In the genomic region with DNA sequence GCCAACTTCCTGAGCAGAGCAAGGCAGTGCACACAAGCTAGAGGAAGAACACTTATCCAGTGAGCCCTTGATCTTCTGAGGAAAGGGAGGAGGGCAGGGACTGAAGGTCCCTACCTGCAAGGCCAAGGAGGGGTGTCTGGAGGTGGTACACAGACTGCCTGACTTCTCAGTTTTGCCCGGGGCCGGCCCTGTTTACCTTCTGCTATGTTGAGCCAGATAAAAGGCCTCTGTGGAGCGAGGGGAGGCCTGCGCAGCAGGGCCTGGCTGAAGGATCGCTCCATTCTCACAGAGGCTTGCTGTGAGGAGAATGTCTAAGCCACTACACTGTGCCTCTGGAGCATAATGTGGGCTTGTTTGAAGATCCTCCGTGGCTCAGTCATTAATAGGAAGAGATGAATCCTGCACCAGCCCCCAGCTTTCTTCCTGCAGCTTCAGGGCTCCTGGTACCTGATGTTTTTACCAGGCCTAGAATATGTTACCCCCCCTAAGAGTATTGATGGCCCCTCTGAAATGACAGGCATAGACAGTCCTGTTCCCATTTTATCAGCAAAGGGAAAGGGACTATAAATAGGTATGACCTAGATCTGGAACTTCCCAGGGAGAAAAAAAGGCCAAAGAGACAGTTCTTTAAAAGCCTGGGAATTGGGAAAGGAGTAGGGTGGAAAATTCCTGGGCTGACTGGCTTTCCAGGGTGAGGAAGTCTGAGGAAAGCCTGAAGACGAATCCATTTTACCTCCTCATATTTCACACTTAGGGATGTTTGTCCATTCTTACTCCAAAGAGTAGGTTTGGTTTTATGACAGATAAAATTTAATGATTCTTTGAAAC, we compare ENCODE assay signal across 10 cellular contexts. TPM values are rescaled to one million over a fixed set of nuclear protein-coding genes. Genes with fewer than 3 reads are reported as not detected.
A peak's percentile ranks its signal among the peaks of the same experiment; 100 is the strongest.
DNase-seq lines count a peak whose midpoint lies in the region; ATAC-seq, FAIRE-seq and TF ChIP-seq lines count a peak whose summit lies in the region.
"Had no signal": no experiment of that assay in that cellular context is flagged by ENCODE, and none has a peak within 500 bp of the region (broad histone marks: within the 10 kb centered on the region; RNA-seq: fewer than 3 reads in every experiment).

No MANE protein-coding gene starts in this region.

- H3K4me3 ChIP-seq in ascending aorta (peak overlapping the region in 1 of 2 donors; percentile 3), kidney (ENCODE audit: low read length in 2 of 2) (no peak overlapping the region), skeletal muscle tissue (ENCODE audit: low read length in 3 of 3) (peak overlapping the region; percentile 14 to 52 (median 24)), SJCRH30 (no peak overlapping the region)

- H3K27ac ChIP-seq in ascending aorta (peak overlapping the region; percentile 13 to 75), kidney (ENCODE audit: low read depth in 2 of 2, low read length in 2 of 2) (peak overlapping the region; percentile 9 to 59), skeletal muscle tissue (ENCODE audit: low read depth, low read length) (peak overlapping the region; percentile 77), SJCRH30 (no peak overlapping the region)
- H3K27ac ChIP-seq: KMS-11 had no signal

- TF ChIP-seq CTCF in ascending aorta (IDR thresholded peaks at IDR 0.05) (no peak), kidney (IDR thresholded peaks at IDR 0.05; ENCODE audit: borderline replicate concordance, extremely low read depth, insufficient read depth) (no peak)

- H3K9ac ChIP-seq in kidney (ENCODE audit: low read length in 2 of 2): no peak overlapping the region
- H3K9ac ChIP-seq in skeletal muscle tissue (ENCODE audit: low read depth in 1 of 3, low read length in 3 of 3): peak overlapping the region; percentile 23 to 75 (median 62)
- H3K9ac ChIP-seq: KMS-11 had no signal

- intact Hi-C loops in ascending aorta (cut with DNase I): loop anchor here (10.0 kb wide), 1 partner anchor 611 kb away; no protein-coding TSS in a partner anchor
- intact Hi-C loops in kidney (cut with DNase I): no loop called here

- no peak for FAIRE-seq in kidney (lab: Jason Lieb, UNC)

- H3K9me3 ChIP-seq in ascending aorta (no peaks in the 10 kb centered on the region), kidney (ENCODE audit: control insufficient read depth in 1 of 2, low read length in 2 of 2) (no peaks in the 10 kb centered on the region), skeletal muscle tissue (ENCODE audit: control insufficient read depth in 3 of 3, low read length in 3 of 3) (no peaks in the 10 kb centered on the region), SJCRH30 (replicated peaks) (no peaks in the 10 kb centered on the region)

- in situ Hi-C loops in G401 (cut with HindIII; ENCODE audit: low sequenced_read_pairs): no loop called here

- no peak for ATAC-seq in stimulated activated naive CD8-positive, alpha-beta T cell treated with anti-CD3 and anti-CD28 coated beads, Interleukin-15, Interleukin-2, amounts not matched to agents 100 U/mL and 50 U/mL, for 24 hours

- H3K36me3 ChIP-seq in ascending aorta (peaks cover 55 to 65% of the 10 kb centered on the region in 2 donors), kidney (ENCODE audit: control insufficient read depth in 1 of 2, insufficient read depth in 2 of 2, low read length in 2 of 2) (peaks cover 50 to 66% of the 10 kb centered on the region in 2 donors), skeletal muscle tissue (ENCODE audit: control insufficient read depth in 3 of 3, insufficient read depth in 3 of 3, low read length in 3 of 3) (peaks cover 27 to 64% (median 56%) of the 10 kb centered on the region in 3 donors), SJCRH30 (peaks cover 44% of the 10 kb centered on the region)

- H3K4me1 ChIP-seq in ascending aorta (peaks cover 18 to 38% of the 10 kb centered on the region in 2 donors), kidney (ENCODE audit: control insufficient read depth in 1 of 2, insufficient read depth in 1 of 2, low read depth in 1 of 2, low read length in 2 of 2) (peaks cover 25 to 29% of the 10 kb centered on the region in 2 donors), skeletal muscle tissue (ENCODE audit: control insufficient read depth in 3 of 3, insufficient read depth in 3 of 3, low read length in 3 of 3) (peaks cover 73 to 82% (median 78%) of the 10 kb centered on the region in 3 donors), SJCRH30 (no peaks in the 10 kb centered on the region)

- DNase-seq in G401 (ENCODE audit: low spot score) (peak; percentile 74), ascending aorta (ENCODE audit: low spot score in 2 of 2) (no peak), kidney (no peak), SJCRH30 (no peak), SKM-1 (lab: John Stamatoyannopoulos, UW; ENCODE audit: unreplicated experiment) (no peak)
- no peak for DNase-seq in stimulated activated CD4-positive, alpha-beta T cell treated with anti-CD3 and anti-CD28 coated beads, Interleukin-12 subunit alpha, Interleukin-12 subunit beta, amount 100 ng/mL, for 4 hours
- DNase-seq in stimulated activated naive CD8-positive, alpha-beta T cell treated with anti-CD3 and anti-CD28 coated beads, Interleukin-15, Interleukin-2, amounts not matched to agents 100 U/mL and 50 U/mL, for 24 hours: no peak
- DNase-seq: NCI-H510A treated with DMSO at 0.1 percent for 48 hours had no signal

- no peaks in the 10 kb centered on the region for H3K27me3 ChIP-seq in ascending aorta
- no peaks in the 10 kb centered on the region for H3K27me3 ChIP-seq in skeletal muscle tissue (ENCODE audit: control insufficient read depth in 3 of 3, insufficient read depth in 3 of 3, low read length in 3 of 3)
- no peaks in the 10 kb centered on the region for H3K27me3 ChIP-seq in SJCRH30

RNA-seq across cellular contexts. Expression of a gene that starts 4.7 kb away (rescaled TPM):
- 33.8 and 47.7 TPM in 2 replicates for total RNA-seq in G401 (2014; rRNA removed; shearing (Covaris generic))
- total RNA-seq in ascending aorta (10.2 TPM), kidney (40.7 TPM), skeletal muscle tissue (12.5 TPM)
- 13.1 TPM for polyA plus RNA-seq in kidney (ENCODE audit: insufficient read depth, low read depth, low replicate concordance)
- 27.1 and 27.2 TPM in 2 replicates for total RNA-seq in SJCRH30 (2014; rRNA removed; shearing (Covaris generic))

RNA-seq across cellular contexts. Expression of a gene that starts 32.1 kb away (rescaled TPM):
- 25.7 and 34.7 TPM in 2 replicates for total RNA-seq in G401 (2014; rRNA removed; shearing (Covaris generic))
- total RNA-seq in ascending aorta (12.8 TPM), kidney (11.5 TPM), skeletal muscle tissue (18.8 TPM)
- polyA plus RNA-seq in kidney (ENCODE audit: insufficient read depth, low read depth, low replicate concordance): 13.7 TPM
- 14.1 and 15.9 TPM in 2 replicates for total RNA-seq in SJCRH30 (2014; rRNA removed; shearing (Covaris generic))

Comparison
In these comparisons a context has a peak if more than half of its experiments do, and no peak if none do; other contexts are left out.
1. H3K4me3 ChIP-seq: peak in skeletal muscle tissue (3 of 3); none in kidney (0 of 2) and SJCRH30 (single experiment).
2. H3K9ac ChIP-seq: peak in skeletal muscle tissue (3 of 3); none in kidney (0 of 2).